1 cellular context compared by ENCODE assay signal in the genomic region with DNA sequence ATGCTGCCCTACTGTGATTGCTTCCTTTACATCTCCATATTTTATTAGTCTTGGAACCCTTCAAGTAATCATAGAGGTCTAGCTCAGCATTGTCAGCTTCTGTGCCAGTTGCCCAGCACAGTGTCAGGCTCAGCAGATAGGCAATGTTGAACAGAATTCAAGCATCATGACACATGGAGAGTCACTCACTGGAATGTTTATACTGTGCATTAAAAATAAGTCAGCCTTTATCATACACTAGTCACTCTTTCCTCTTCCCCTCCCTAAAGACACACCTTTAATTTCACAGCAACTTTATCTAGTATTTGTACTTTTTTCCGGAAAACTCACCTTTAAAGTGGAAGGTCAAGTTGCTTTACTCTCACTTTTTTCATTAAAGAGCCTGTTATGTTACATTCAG.
TF ChIP-seq lines count a peak whose summit lies in the region.

No MANE protein-coding gene starts in this region.

TF ChIP-seq in SK-N-SH, 30 proteins besides CTCF, POLR2A, EP300 and RAD21 (continued from another document):
- TF ChIP-seq, protein P1, sequence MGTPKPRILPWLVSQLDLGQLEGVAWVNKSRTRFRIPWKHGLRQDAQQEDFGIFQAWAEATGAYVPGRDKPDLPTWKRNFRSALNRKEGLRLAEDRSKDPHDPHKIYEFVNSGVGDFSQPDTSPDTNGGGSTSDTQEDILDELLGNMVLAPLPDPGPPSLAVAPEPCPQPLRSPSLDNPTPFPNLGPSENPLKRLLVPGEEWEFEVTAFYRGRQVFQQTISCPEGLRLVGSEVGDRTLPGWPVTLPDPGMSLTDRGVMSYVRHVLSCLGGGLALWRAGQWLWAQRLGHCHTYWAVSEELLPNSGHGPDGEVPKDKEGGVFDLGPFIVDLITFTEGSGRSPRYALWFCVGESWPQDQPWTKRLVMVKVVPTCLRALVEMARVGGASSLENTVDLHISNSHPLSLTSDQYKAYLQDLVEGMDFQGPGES (IDR thresholded peaks at IDR 0.05; ENCODE audit: low read depth, low read length) = no peak
- TF ChIP-seq, protein P2, sequence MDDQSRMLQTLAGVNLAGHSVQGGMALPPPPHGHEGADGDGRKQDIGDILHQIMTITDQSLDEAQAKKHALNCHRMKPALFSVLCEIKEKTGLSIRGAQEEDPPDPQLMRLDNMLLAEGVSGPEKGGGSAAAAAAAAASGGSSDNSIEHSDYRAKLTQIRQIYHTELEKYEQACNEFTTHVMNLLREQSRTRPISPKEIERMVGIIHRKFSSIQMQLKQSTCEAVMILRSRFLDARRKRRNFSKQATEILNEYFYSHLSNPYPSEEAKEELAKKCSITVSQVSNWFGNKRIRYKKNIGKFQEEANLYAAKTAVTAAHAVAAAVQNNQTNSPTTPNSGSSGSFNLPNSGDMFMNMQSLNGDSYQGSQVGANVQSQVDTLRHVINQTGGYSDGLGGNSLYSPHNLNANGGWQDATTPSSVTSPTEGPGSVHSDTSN (IDR thresholded peaks at IDR 0.05) = no peak; the same call in 1 of the 2 replicates
- TF ChIP-seq TEAD4 (IDR thresholded peaks at IDR 0.05; ENCODE audit: borderline replicate concordance, insufficient read depth) (no peak), JUND (IDR thresholded peaks at IDR 0.05) (0 out of 2 replicates have a peak, but pooled peaks have one; percentile 10), FOXJ3 (CRISPR knock-in tag; IDR thresholded peaks at IDR 0.05) (no peak), MEF2A (IDR thresholded peaks at IDR 0.05; ENCODE audit: borderline replicate concordance, low read depth) (no peak), NRF1 (IDR thresholded peaks at IDR 0.05; ENCODE audit: low read depth, low read length) (no peak)
- TF ChIP-seq, protein P3, sequence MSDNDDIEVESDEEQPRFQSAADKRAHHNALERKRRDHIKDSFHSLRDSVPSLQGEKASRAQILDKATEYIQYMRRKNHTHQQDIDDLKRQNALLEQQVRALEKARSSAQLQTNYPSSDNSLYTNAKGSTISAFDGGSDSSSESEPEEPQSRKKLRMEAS (IDR thresholded peaks at IDR 0.05; ENCODE audit: low read depth) = no peak
